Comparison of ENCODE assay signal across 1 cellular context in genomic region chr19:46745521-46746280, GRCh38.
TF ChIP-seq lines count a peak whose summit lies in the region.

FKRP (plus strand) TSS chr19:46746057; CDS start chr19:46755451, 9,394 bp downstream.

TF ChIP-seq in HepG2, 621 proteins besides CTCF, POLR2A, EP300 and RAD21 (continued from another document and continues in another):
- TF ChIP-seq KDM3A (CRISPR knock-in tag; IDR thresholded peaks at IDR 0.05; ENCODE audit: low read depth) (no peak), ZNF510 (CRISPR knock-in tag; IDR thresholded peaks at IDR 0.05; ENCODE audit: low read depth) (peak; percentile 78; the same call in 1 of the 2 replicates), KDM5B (CRISPR knock-in tag; IDR thresholded peaks at IDR 0.05; ENCODE audit: borderline replicate concordance) (peak; percentile 54; the same call in 1 of the 2 replicates), KLF16 (CRISPR knock-in tag; IDR thresholded peaks at IDR 0.05) (no peak), TRIM22 (IDR thresholded peaks at IDR 0.05) (no peak), GTF2F1 (IDR thresholded peaks at IDR 0.05; ENCODE audit: low read length) (no peak), WIZ (CRISPR knock-in tag; IDR thresholded peaks at IDR 0.05) (no peak), ZNF460 (CRISPR knock-in tag; IDR thresholded peaks at IDR 0.05; ENCODE audit: borderline replicate concordance) (no peak), CBFB (CRISPR knock-in tag; IDR thresholded peaks at IDR 0.05) (no peak), JUNB (CRISPR knock-in tag; IDR thresholded peaks at IDR 0.05; ENCODE audit: borderline replicate concordance) (no peak), ATRX (CRISPR knock-in tag; IDR thresholded peaks at IDR 0.05; ENCODE audit: borderline replicate concordance) (no peak), RARA (CRISPR knock-in tag; IDR thresholded peaks at IDR 0.05) (no peak), ZKSCAN5 (CRISPR knock-in tag; IDR thresholded peaks at IDR 0.05) (no peak), ZNF777 (CRISPR knock-in tag; IDR thresholded peaks at IDR 0.05) (no peak; the same call in 1 of the 2 replicates), ZNF251 (CRISPR knock-in tag; IDR thresholded peaks at IDR 0.05) (no peak), ZNF784 (CRISPR knock-in tag; IDR thresholded peaks at IDR 0.05; ENCODE audit: borderline replicate concordance) (no peak), KDM5A (IDR thresholded peaks at IDR 0.05; ENCODE audit: borderline replicate concordance, low read length) (no peak), SMARCC2 (IDR thresholded peaks at IDR 0.05) (no peak), ZFP62 (CRISPR knock-in tag; IDR thresholded peaks at IDR 0.05) (no peak), YEATS4 (CRISPR knock-in tag; IDR thresholded peaks at IDR 0.05; ENCODE audit: borderline replicate concordance) (peak; percentile 60), ZMAT5 (CRISPR knock-in tag; IDR thresholded peaks at IDR 0.05; ENCODE audit: borderline replicate concordance, low read depth) (no peak), NR1H2 (CRISPR knock-in tag; IDR thresholded peaks at IDR 0.05; ENCODE audit: borderline replicate concordance, low read depth) (no peak), AGO2 (optimal IDR thresholded peaks at IDR 0.05; ENCODE audit: low read depth, low read length) (peak; percentile 57), ZNF792 (CRISPR knock-in tag; IDR thresholded peaks at IDR 0.05) (no peak), ISX (CRISPR knock-in tag; conservative IDR thresholded peaks at IDR 0.05) (no peak)
- TF ChIP-seq, protein P1, sequence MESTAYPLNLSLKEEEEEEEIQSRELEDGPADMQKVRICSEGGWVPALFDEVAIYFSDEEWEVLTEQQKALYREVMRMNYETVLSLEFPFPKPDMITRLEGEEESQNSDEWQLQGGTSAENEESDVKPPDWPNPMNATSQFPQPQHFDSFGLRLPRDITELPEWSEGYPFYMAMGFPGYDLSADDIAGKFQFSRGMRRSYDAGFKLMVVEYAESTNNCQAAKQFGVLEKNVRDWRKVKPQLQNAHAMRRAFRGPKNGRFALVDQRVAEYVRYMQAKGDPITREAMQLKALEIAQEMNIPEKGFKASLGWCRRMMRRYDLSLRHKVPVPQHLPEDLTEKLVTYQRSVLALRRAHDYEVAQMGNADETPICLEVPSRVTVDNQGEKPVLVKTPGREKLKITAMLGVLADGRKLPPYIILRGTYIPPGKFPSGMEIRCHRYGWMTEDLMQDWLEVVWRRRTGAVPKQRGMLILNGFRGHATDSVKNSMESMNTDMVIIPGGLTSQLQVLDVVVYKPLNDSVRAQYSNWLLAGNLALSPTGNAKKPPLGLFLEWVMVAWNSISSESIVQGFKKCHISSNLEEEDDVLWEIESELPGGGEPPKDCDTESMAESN (CRISPR knock-in tag; conservative IDR thresholded peaks at IDR 0.05), result 0 out of 2 replicates have a peak, but pooled peaks have one; percentile 27
- TF ChIP-seq, protein P2, sequence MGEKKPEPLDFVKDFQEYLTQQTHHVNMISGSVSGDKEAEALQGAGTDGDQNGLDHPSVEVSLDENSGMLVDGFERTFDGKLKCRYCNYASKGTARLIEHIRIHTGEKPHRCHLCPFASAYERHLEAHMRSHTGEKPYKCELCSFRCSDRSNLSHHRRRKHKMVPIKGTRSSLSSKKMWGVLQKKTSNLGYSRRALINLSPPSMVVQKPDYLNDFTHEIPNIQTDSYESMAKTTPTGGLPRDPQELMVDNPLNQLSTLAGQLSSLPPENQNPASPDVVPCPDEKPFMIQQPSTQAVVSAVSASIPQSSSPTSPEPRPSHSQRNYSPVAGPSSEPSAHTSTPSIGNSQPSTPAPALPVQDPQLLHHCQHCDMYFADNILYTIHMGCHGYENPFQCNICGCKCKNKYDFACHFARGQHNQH (CRISPR knock-in tag; IDR thresholded peaks at IDR 0.05), result no peak
- TF ChIP-seq, protein P3, sequence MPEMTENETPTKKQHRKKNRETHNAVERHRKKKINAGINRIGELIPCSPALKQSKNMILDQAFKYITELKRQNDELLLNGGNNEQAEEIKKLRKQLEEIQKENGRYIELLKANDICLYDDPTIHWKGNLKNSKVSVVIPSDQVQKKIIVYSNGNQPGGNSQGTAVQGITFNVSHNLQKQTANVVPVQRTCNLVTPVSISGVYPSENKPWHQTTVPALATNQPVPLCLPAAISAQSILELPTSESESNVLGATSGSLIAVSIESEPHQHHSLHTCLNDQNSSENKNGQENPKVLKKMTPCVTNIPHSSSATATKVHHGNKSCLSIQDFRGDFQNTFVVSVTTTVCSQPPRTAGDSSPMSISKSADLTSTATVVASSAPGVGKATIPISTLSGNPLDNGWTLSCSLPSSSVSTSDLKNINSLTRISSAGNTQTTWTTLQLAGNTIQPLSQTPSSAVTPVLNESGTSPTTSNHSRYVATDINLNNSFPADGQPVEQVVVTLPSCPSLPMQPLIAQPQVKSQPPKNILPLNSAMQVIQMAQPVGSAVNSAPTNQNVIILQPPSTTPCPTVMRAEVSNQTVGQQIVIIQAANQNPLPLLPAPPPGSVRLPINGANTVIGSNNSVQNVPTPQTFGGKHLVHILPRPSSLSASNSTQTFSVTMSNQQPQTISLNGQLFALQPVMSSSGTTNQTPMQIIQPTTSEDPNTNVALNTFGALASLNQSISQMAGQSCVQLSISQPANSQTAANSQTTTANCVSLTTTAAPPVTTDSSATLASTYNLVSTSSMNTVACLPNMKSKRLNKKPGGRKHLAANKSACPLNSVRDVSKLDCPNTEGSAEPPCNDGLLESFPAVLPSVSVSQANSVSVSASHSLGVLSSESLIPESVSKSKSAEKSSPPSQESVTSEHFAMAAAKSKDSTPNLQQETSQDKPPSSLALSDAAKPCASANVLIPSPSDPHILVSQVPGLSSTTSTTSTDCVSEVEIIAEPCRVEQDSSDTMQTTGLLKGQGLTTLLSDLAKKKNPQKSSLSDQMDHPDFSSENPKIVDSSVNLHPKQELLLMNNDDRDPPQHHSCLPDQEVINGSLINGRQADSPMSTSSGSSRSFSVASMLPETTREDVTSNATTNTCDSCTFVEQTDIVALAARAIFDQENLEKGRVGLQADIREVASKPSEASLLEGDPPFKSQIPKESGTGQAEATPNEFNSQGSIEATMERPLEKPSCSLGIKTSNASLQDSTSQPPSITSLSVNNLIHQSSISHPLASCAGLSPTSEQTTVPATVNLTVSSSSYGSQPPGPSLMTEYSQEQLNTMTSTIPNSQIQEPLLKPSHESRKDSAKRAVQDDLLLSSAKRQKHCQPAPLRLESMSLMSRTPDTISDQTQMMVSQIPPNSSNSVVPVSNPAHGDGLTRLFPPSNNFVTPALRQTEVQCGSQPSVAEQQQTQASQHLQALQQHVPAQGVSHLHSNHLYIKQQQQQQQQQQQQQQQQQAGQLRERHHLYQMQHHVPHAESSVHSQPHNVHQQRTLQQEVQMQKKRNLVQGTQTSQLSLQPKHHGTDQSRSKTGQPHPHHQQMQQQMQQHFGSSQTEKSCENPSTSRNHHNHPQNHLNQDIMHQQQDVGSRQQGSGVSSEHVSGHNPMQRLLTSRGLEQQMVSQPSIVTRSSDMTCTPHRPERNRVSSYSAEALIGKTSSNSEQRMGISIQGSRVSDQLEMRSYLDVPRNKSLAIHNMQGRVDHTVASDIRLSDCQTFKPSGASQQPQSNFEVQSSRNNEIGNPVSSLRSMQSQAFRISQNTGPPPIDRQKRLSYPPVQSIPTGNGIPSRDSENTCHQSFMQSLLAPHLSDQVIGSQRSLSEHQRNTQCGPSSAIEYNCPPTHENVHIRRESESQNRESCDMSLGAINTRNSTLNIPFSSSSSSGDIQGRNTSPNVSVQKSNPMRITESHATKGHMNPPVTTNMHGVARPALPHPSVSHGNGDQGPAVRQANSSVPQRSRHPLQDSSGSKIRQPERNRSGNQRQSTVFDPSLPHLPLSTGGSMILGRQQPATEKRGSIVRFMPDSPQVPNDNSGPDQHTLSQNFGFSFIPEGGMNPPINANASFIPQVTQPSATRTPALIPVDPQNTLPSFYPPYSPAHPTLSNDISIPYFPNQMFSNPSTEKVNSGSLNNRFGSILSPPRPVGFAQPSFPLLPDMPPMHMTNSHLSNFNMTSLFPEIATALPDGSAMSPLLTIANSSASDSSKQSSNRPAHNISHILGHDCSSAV (CRISPR knock-in tag; IDR thresholded peaks at IDR 0.05; ENCODE audit: borderline replicate concordance), result no peak
- TF ChIP-seq, protein P4, sequence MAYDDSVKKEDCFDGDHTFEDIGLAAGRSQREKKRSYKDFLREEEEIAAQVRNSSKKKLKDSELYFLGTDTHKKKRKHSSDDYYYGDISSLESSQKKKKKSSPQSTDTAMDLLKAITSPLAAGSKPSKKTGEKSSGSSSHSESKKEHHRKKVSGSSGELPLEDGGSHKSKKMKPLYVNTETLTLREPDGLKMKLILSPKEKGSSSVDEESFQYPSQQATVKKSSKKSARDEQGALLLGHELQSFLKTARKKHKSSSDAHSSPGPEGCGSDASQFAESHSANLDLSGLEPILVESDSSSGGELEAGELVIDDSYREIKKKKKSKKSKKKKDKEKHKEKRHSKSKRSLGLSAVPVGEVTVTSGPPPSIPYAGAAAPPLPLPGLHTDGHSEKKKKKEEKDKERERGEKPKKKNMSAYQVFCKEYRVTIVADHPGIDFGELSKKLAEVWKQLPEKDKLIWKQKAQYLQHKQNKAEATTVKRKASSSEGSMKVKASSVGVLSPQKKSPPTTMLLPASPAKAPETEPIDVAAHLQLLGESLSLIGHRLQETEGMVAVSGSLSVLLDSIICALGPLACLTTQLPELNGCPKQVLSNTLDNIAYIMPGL (CRISPR knock-in tag; IDR thresholded peaks at IDR 0.05; ENCODE audit: borderline replicate concordance in 1 of 2, low read depth in 1 of 2), result peak in 1 of 2 experiments; percentile 75; a peak in 1 of 4 replicates
- TF ChIP-seq, protein P5, sequence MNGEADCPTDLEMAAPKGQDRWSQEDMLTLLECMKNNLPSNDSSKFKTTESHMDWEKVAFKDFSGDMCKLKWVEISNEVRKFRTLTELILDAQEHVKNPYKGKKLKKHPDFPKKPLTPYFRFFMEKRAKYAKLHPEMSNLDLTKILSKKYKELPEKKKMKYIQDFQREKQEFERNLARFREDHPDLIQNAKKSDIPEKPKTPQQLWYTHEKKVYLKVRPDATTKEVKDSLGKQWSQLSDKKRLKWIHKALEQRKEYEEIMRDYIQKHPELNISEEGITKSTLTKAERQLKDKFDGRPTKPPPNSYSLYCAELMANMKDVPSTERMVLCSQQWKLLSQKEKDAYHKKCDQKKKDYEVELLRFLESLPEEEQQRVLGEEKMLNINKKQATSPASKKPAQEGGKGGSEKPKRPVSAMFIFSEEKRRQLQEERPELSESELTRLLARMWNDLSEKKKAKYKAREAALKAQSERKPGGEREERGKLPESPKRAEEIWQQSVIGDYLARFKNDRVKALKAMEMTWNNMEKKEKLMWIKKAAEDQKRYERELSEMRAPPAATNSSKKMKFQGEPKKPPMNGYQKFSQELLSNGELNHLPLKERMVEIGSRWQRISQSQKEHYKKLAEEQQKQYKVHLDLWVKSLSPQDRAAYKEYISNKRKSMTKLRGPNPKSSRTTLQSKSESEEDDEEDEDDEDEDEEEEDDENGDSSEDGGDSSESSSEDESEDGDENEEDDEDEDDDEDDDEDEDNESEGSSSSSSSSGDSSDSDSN (CRISPR knock-in tag; IDR thresholded peaks at IDR 0.05), result peak; percentile 35; the same call in 1 of the 2 replicates
- TF ChIP-seq, protein P6, sequence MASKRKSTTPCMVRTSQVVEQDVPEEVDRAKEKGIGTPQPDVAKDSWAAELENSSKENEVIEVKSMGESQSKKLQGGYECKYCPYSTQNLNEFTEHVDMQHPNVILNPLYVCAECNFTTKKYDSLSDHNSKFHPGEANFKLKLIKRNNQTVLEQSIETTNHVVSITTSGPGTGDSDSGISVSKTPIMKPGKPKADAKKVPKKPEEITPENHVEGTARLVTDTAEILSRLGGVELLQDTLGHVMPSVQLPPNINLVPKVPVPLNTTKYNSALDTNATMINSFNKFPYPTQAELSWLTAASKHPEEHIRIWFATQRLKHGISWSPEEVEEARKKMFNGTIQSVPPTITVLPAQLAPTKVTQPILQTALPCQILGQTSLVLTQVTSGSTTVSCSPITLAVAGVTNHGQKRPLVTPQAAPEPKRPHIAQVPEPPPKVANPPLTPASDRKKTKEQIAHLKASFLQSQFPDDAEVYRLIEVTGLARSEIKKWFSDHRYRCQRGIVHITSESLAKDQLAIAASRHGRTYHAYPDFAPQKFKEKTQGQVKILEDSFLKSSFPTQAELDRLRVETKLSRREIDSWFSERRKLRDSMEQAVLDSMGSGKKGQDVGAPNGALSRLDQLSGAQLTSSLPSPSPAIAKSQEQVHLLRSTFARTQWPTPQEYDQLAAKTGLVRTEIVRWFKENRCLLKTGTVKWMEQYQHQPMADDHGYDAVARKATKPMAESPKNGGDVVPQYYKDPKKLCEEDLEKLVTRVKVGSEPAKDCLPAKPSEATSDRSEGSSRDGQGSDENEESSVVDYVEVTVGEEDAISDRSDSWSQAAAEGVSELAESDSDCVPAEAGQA (IDR thresholded peaks at IDR 0.05; ENCODE audit: low read depth), result peak; percentile 52; the same call in 1 of the 2 replicates
- TF ChIP-seq, protein P6 (CRISPR knock-in tag; IDR thresholded peaks at IDR 0.05; ENCODE audit: borderline replicate concordance), result no peak
